In genomic region chr14:93778453-93778852, GRCh38 we compare ENCODE assay signal across 27 cellular contexts. TPM values are rescaled to one million over a fixed set of nuclear protein-coding genes. Genes with fewer than 3 reads are reported as not detected.
A peak's percentile ranks its signal among the peaks of the same experiment; 100 is the strongest.
DNase-seq lines count a peak whose midpoint lies in the region; ATAC-seq, FAIRE-seq and TF ChIP-seq lines count a peak whose summit lies in the region.
"Had no signal": no experiment of that assay in that cellular context is flagged by ENCODE, and none has a peak within 500 bp of the region (broad histone marks: within the 10 kb centered on the region; RNA-seq: fewer than 3 reads in every experiment).

No MANE protein-coding gene starts in this region.

- H3K4me1 Mint-ChIP-seq in neural crest cell: peaks cover 22% of the 10 kb centered on the region
- H3K4me1 Mint-ChIP-seq: CD4-positive, alpha-beta memory T cell; IgD-negative memory B cell had no signal

- no peaks in the 10 kb centered on the region for H3K27me3 Mint-ChIP-seq in neural crest cell (ENCODE audit: low read depth)

- peak overlapping the region; percentile 79 for H3K27ac Mint-ChIP-seq in neural crest cell (ENCODE audit: unreplicated experiment)
- H3K27ac Mint-ChIP-seq: CD4-positive, alpha-beta memory T cell; HFFc6; IgD-negative memory B cell had no signal

- TF ChIP-seq CTCF in neural crest cell (conservative IDR thresholded peaks at IDR 0.05) (no peak), D721Med (IDR thresholded peaks at IDR 0.05; ENCODE audit: insufficient read depth, missing control alignments) (no peak)

- no peak for FAIRE-seq in D721Med (lab: Jason Lieb, UNC)
- FAIRE-seq: A549, GM12892, GM18507 had no signal

- no peaks in the 10 kb centered on the region for H3K36me3 Mint-ChIP-seq in neural crest cell (ENCODE audit: low read depth)
- H3K36me3 Mint-ChIP-seq: CD4-positive, alpha-beta memory T cell; IgD-negative memory B cell had no signal

- peak overlapping the region; percentile 72 for H3K27ac ChIP-seq in caudate nucleus (ENCODE audit: low read depth, low read length)
- H3K27ac ChIP-seq: A549, BLaER1, SJSA1 had no signal

- H3K4me3 Mint-ChIP-seq in neural crest cell: peak overlapping the region; percentile 0
- H3K4me3 Mint-ChIP-seq: CD4-positive, alpha-beta memory T cell; HFFc6; IgD-negative memory B cell had no signal

- no peaks in the 10 kb centered on the region for H3K9me3 Mint-ChIP-seq in neural crest cell
- H3K9me3 Mint-ChIP-seq: IgD-negative memory B cell had no signal

- ATAC-seq in GM21390 (IDR thresholded peaks at IDR 0.05; ENCODE audit: unreplicated experiment): no peak
- no peak for ATAC-seq in GM21526 (IDR thresholded peaks at IDR 0.05; ENCODE audit: low FRiP score, unreplicated experiment)
- ATAC-seq: A549 had no signal

- DNase-seq in HuH-7 (ENCODE audit: low spot score): peak; percentile 66
- peak in 3 of 61 donors; percentile 6 to 15 (median 10) for DNase-seq in caudate nucleus (lab: John Stamatoyannopoulos, UW)
- no peak for DNase-seq in neural crest cell (ENCODE audit: low read depth, low spot score)
- peak; percentile 62 for DNase-seq in superior temporal gyrus (ENCODE audit: extremely low spot score)
- no peak for DNase-seq in D721Med (ENCODE audit: insufficient read length, low spot score)
- no peak for DNase-seq in DMS153 treated with DMSO at 0.1 percent for 48 hours (lab: John Stamatoyannopoulos, UW; ENCODE audit: unreplicated experiment)
- DNase-seq: CD4-positive, alpha-beta memory T cell; DMS79; H7; HFFc6; Karpas-422; NCI-H1436; NCI-H2029; NCI-H446 treated with DMSO at 0.1 percent for 48 hours; NCI-H748 treated with DMSO at 0.1 percent for 48 hours; NK-92 treated with Interleukin-12 subunit alpha and Interleukin-12 subunit beta, amount 100 ng/mL, for 24 hours; Peyer's patch had no signal

RNA-seq across cellular contexts. Expression of gene PRIMA1, which starts 9.8 kb away (rescaled TPM):
- 2.0 and 2.1 TPM in 2 replicates for total RNA-seq in neural crest cell
- total RNA-seq: CD4-positive, alpha-beta memory T cell; HFFc6; HT-29; MCF 10A; SJSA1 had no signal

Comparison
In these comparisons a context has a peak if more than half of its experiments do, and no peak if none do; other contexts are left out.
1. DNase-seq: peak in HuH-7 (single experiment) and superior temporal gyrus (single experiment); none in neural crest cell (single experiment), D721Med (single experiment) and DMS153 treated with DMSO at 0.1 percent for 48 hours (single experiment).